15 cellular contexts compared by ENCODE assay signal in genomic region chr10:82394122-82394521, GRCh38.
DNase-seq lines count a peak whose midpoint lies in the region; ATAC-seq lines count a peak whose summit lies in the region.
"Had no signal": no experiment of that assay in that cellular context is flagged by ENCODE, and none has a peak within 500 bp of the region (broad histone marks: within the 10 kb centered on the region; RNA-seq: fewer than 3 reads in every experiment).

No MANE protein-coding gene starts in this region.

- ATAC-seq in GM19035 (IDR thresholded peaks at IDR 0.05; ENCODE audit: unreplicated experiment): no peak
- ATAC-seq: A549; activated naive CD4-positive, alpha-beta T cell treated with anti-CD3 and anti-CD28 coated beads, Interleukin-2, amount 50 U/mL, for 72 hours; foreskin keratinocyte had no signal

- DNase-seq in NCI-H2171 treated with DMSO at 0.1 percent for 48 hours (lab: John Stamatoyannopoulos, UW): peak; percentile 56
- DNase-seq in NCI-H2171 (lab: John Stamatoyannopoulos, UW): no peak
- peak; percentile 55 for DNase-seq in NCI-H1694 (lab: John Stamatoyannopoulos, UW)
- peak; percentile 13 for DNase-seq in cerebellar cortex (ENCODE audit: low spot score)
- peak; percentile 42 for DNase-seq in occipital lobe (lab: John Stamatoyannopoulos, UW)
- no peak for DNase-seq in NCI-H2227 (lab: John Stamatoyannopoulos, UW; ENCODE audit: unreplicated experiment)
- DNase-seq in GDM1 (lab: John Stamatoyannopoulos, UW): no peak
- DNase-seq: CD4-positive, alpha-beta T cell; foreskin keratinocyte; KBM-7; NCI-H2029; stimulated activated CD4-positive, alpha-beta T cell treated with anti-CD3 and anti-CD28 coated beads, Interleukin-4, amount 100 ng/mL, for 4 hours had no signal

Comparison
In these comparisons a context has a peak if more than half of its experiments do, and no peak if none do; other contexts are left out.
1. DNase-seq: peak in NCI-H2171 treated with DMSO at 0.1 percent for 48 hours (single experiment), NCI-H1694 (single experiment), cerebellar cortex (single experiment) and occipital lobe (single experiment); none in NCI-H2171 (single experiment), NCI-H2227 (single experiment) and GDM1 (single experiment).